ENCODE assay signal across 26 cellular contexts in genomic region chr3:7734456-7734855, GRCh38.
DNase-seq lines count a peak whose midpoint lies in the region; ATAC-seq, FAIRE-seq and TF ChIP-seq lines count a peak whose summit lies in the region.
"Had no signal": no experiment of that assay in that cellular context is flagged by ENCODE, and none has a peak within 500 bp of the region (broad histone marks: within the 10 kb centered on the region; RNA-seq: fewer than 3 reads in every experiment).

No MANE protein-coding gene starts in this region.

- H3K9me2 ChIP-seq in MM.1S (replicated peaks; ENCODE audit: insufficient read depth, low read length) = no peaks in the 10 kb centered on the region

- H3K4me1 ChIP-seq in breast epithelium = no peaks in the 10 kb centered on the region
- H3K4me1 ChIP-seq in kidney (ENCODE audit: control insufficient read depth in 1 of 2, insufficient read depth in 1 of 2, low read depth in 1 of 2, low read length in 2 of 2) = no peaks in the 10 kb centered on the region
- no peaks in the 10 kb centered on the region for H3K4me1 ChIP-seq in MM.1S (ENCODE audit: low read length)
- H3K4me1 ChIP-seq: BLaER1 treated with 17β-estradiol and CSF1 and Interleukin-3, amounts not matched to agents 10 nM and 100 nM had no signal

- H3K36me3 ChIP-seq in breast epithelium (no peaks in the 10 kb centered on the region), kidney (ENCODE audit: control insufficient read depth in 1 of 2, insufficient read depth in 2 of 2, low read length in 2 of 2) (no peaks in the 10 kb centered on the region), MM.1S (replicated peaks; ENCODE audit: insufficient read depth, low read length) (no peaks in the 10 kb centered on the region)
- H3K36me3 ChIP-seq: BLaER1 treated with 17β-estradiol and CSF1 and Interleukin-3, amounts not matched to agents 10 nM and 100 nM had no signal

- H3K27me3 Mint-ChIP-seq in MCF 10A (ENCODE audit: insufficient read depth, unreplicated experiment) = no peaks in the 10 kb centered on the region
- H3K27me3 Mint-ChIP-seq: CD4-positive, alpha-beta memory T cell had no signal

- H4K20me1 ChIP-seq in MM.1S (ENCODE audit: insufficient read depth, low read length) = no peaks in the 10 kb centered on the region
- H4K20me1 ChIP-seq: BLaER1 treated with 17β-estradiol and CSF1 and Interleukin-3, amounts not matched to agents 10 nM and 100 nM had no signal

- FAIRE-seq in kidney (lab: Jason Lieb, UNC) = no peak
- FAIRE-seq: GM12891, HepG2 had no signal

- H3F3A ChIP-seq in MM.1S (ENCODE audit: insufficient read depth, low read length) = no peaks in the 10 kb centered on the region

- intact Hi-C loops in MCF 10A (cut with micrococcal nuclease) = no loop called here
- intact Hi-C loops in breast epithelium (cut with DNase I; ENCODE audit: low total_unique reads) = no loop called here
- intact Hi-C loops in kidney (cut with DNase I) = no loop called here

- no peak overlapping the region for H2AFZ ChIP-seq in MM.1S (ENCODE audit: low read length)
- H2AFZ ChIP-seq: GM23248 had no signal

- H3K27me3 ChIP-seq in breast epithelium (no peaks in the 10 kb centered on the region), MM.1S (replicated peaks; ENCODE audit: insufficient read depth, low read length) (no peaks in the 10 kb centered on the region)
- H3K27me3 ChIP-seq: BLaER1 treated with 17β-estradiol and CSF1 and Interleukin-3, amounts not matched to agents 10 nM and 100 nM had no signal

- peaks cover 0 to 4% of the 10 kb centered on the region in 2 donors for H3K9me3 ChIP-seq in breast epithelium
- no peaks in the 10 kb centered on the region for H3K9me3 ChIP-seq in kidney (ENCODE audit: control insufficient read depth in 1 of 2, low read length in 2 of 2)
- H3K9me3 ChIP-seq in MM.1S (replicated peaks; ENCODE audit: insufficient read depth, low read length) = no peaks in the 10 kb centered on the region
- H3K9me3 ChIP-seq: BLaER1 treated with 17β-estradiol and CSF1 and Interleukin-3, amounts not matched to agents 10 nM and 100 nM had no signal

- DNase-seq in MCF 10A (ENCODE audit: unreplicated experiment) = peak; percentile 31
- no peak for DNase-seq in breast epithelium (ENCODE audit: low spot score in 2 of 2)
- DNase-seq in epithelial cell of esophagus (ENCODE audit: low read depth) = peak; percentile 30
- DNase-seq in kidney glomerular epithelial cell (lab: John Stamatoyannopoulos, UW) = peak; percentile 46
- DNase-seq in kidney = no peak
- no peak for DNase-seq in MM.1S
- no peak for DNase-seq in NK-92 (lab: John Stamatoyannopoulos, UW; ENCODE audit: unreplicated experiment)
- DNase-seq: CD4-positive, alpha-beta memory T cell; DND-41; GM23248; H9; HFFc6; KBM-7; NCI-H1105; NCI-H146; NCI-H2029; NCI-H510A treated with DMSO at 0.1 percent for 48 hours; NCI-H774; OCI-M1 had no signal

- ATAC-seq in GM21529 (IDR thresholded peaks at IDR 0.05; ENCODE audit: unreplicated experiment) = no peak
- ATAC-seq: HepG2, Right ventricle myocardium inferior had no signal

- no peak overlapping the region for H3K27ac ChIP-seq in breast epithelium
- H3K27ac ChIP-seq in kidney (ENCODE audit: low read depth in 2 of 2, low read length in 2 of 2) = no peak overlapping the region
- no peak overlapping the region for H3K27ac ChIP-seq in MM.1S (ENCODE audit: low read length)
- H3K27ac ChIP-seq: 22Rv1; BLaER1 treated with 17β-estradiol and CSF1 and Interleukin-3, amounts not matched to agents 10 nM and 100 nM; GM23248; HL-60 had no signal

- no peak overlapping the region for H3K4me2 ChIP-seq in MM.1S (ENCODE audit: low read depth, low read length)
- H3K4me2 ChIP-seq: BLaER1 treated with 17β-estradiol and CSF1 and Interleukin-3, amounts not matched to agents 10 nM and 100 nM had no signal

- peaks cover 18% of the 10 kb centered on the region for H3K4me1 Mint-ChIP-seq in MCF 10A (ENCODE audit: insufficient read depth, unreplicated experiment)

- peaks cover 5% of the 10 kb centered on the region for H3K36me3 Mint-ChIP-seq in MCF 10A (ENCODE audit: insufficient read depth, unreplicated experiment)
- H3K36me3 Mint-ChIP-seq: CD4-positive, alpha-beta memory T cell had no signal

- TF ChIP-seq POLR2A in breast epithelium (IDR thresholded peaks at IDR 0.05) = no peak

- H3K79me2 ChIP-seq in MM.1S (ENCODE audit: low read length) = no peaks in the 10 kb centered on the region

- peak overlapping the region; percentile 70 for H3K27ac Mint-ChIP-seq in MCF 10A (ENCODE audit: low read depth, unreplicated experiment)
- H3K27ac Mint-ChIP-seq: CD4-positive, alpha-beta memory T cell; H9; HFFc6 had no signal

- H3K4me3 ChIP-seq in breast epithelium (no peak overlapping the region), epithelial cell of esophagus (ENCODE audit: low read length) (no peak overlapping the region), kidney (ENCODE audit: low read length in 2 of 2) (no peak overlapping the region), MM.1S (ENCODE audit: low read length) (no peak overlapping the region)
- H3K4me3 ChIP-seq: BLaER1 treated with 17β-estradiol and CSF1 and Interleukin-3, amounts not matched to agents 10 nM and 100 nM; GM23248 had no signal

- CTCF ChIA-PET in MCF 10A (lab: Yijun Ruan, JAX) = no interaction called here

- H3K9me3 Mint-ChIP-seq in MCF 10A (ENCODE audit: unreplicated experiment) = no peaks in the 10 kb centered on the region
- H3K9me3 Mint-ChIP-seq: H9 had no signal

- no peak for TF ChIP-seq CTCF in MCF 10A (IDR thresholded peaks at IDR 0.05; ENCODE audit: unreplicated experiment)
- TF ChIP-seq CTCF in breast epithelium (IDR thresholded peaks at IDR 0.05) = no peak
- TF ChIP-seq CTCF in epithelial cell of esophagus (IDR thresholded peaks at IDR 0.05; ENCODE audit: insufficient read depth, low read depth, low read length, missing control alignments) = no peak
- no peak for TF ChIP-seq CTCF in kidney (IDR thresholded peaks at IDR 0.05; ENCODE audit: borderline replicate concordance, extremely low read depth, insufficient read depth)
- TF ChIP-seq CTCF in MM.1S (IDR thresholded peaks at IDR 0.05; ENCODE audit: low read length) = no peak

- no TSS peak for BruUV-seq in MCF 10A (replicated peaks; lab: Mats Ljungman, UMichigan)

- POLR2A ChIA-PET in MCF 10A (lab: Yijun Ruan, JAX) = interaction anchor here (0.7 to 1.1 kb wide), 3 partner anchors 9 to 135 kb away, joined by 4 to 6 read pairs (median 5); no protein-coding TSS in a partner anchor

- H3K4me3 Mint-ChIP-seq in MCF 10A (ENCODE audit: unreplicated experiment) = no peak overlapping the region
- H3K4me3 Mint-ChIP-seq: CD4-positive, alpha-beta memory T cell; H9; HFFc6 had no signal

- no peak overlapping the region for H3K9ac ChIP-seq in kidney (ENCODE audit: low read length in 2 of 2)
- H3K9ac ChIP-seq in MM.1S (ENCODE audit: low read length) = no peak overlapping the region
- H3K9ac ChIP-seq: BLaER1 treated with 17β-estradiol and CSF1 and Interleukin-3, amounts not matched to agents 10 nM and 100 nM; GM23248 had no signal

Comparison
In these comparisons a context has a peak if more than half of its experiments do, and no peak if none do; other contexts are left out.
1. DNase-seq: peak in MCF 10A (single experiment), epithelial cell of esophagus (single experiment) and kidney glomerular epithelial cell (single experiment); none in breast epithelium (0 of 2), kidney (single experiment), MM.1S (single experiment) and NK-92 (single experiment).